28 cellular contexts compared by ENCODE assay signal in the genomic region with DNA sequence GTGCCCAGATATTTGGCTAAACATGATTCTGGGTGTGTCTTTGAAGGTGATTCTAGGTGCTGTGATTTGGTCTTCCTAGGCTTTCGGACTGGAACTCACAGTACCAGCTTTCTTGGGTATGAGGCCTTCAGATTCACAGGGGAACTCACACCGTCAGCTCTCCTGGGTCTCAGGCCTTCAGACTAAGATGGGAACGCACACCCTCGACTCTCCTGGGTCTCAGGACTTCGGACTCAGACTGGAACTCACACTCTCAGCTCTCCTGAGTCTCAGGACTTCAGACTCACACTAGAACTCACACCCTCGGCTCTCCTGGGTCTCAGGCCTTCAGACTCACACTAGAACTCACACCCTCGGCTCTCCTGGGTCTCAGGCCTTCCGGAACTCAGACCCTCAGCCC.
"Had no signal": no experiment of that assay in that cellular context is flagged by ENCODE, and none has a peak within 500 bp of the region (broad histone marks: within the 10 kb centered on the region; RNA-seq: fewer than 3 reads in every experiment).

No MANE protein-coding gene starts in this region.

- H3K27me3 ChIP-seq: ascending aorta, cardiac muscle cell, esophagus squamous epithelium, right lobe of liver, vagina had no signal

- H3K4me1 Mint-ChIP-seq: activated CD8-positive, alpha-beta memory T cell treated with anti-CD3 and anti-CD28 coated beads, Interleukin-2, amount 10 ng/mL, durations not matched to agents 7 days and 5 days; activated naive CD8-positive, alpha-beta T cell treated with anti-CD3 and anti-CD28 coated beads, Interleukin-2, amount 10 ng/mL, durations not matched to agents 7 days and 5 days; stimulated activated memory B cell treated with anti-CD40 and anti-IgM and Interleukin-4, amounts not matched to agents 10 μg/mL and 1 μg/mL and 100 μg/mL, for 72 hours had no signal

- H3K4me1 ChIP-seq: ascending aorta, esophagus squamous epithelium, left ventricle myocardium inferior, right lobe of liver, vagina had no signal

- H3K4me3 ChIP-seq: ascending aorta, cardiac muscle cell, esophagus squamous epithelium, left ventricle myocardium inferior, lung, mucosa of descending colon, right lobe of liver, vagina had no signal

- H3K27ac ChIP-seq: ascending aorta, cardiac muscle cell, esophagus squamous epithelium, left ventricle myocardium inferior, right lobe of liver, vagina, VCaP had no signal

- H3K36me3 Mint-ChIP-seq: activated CD8-positive, alpha-beta memory T cell treated with anti-CD3 and anti-CD28 coated beads, Interleukin-2, amount 10 ng/mL, durations not matched to agents 7 days and 5 days; activated naive CD8-positive, alpha-beta T cell treated with anti-CD3 and anti-CD28 coated beads, Interleukin-2, amount 10 ng/mL, durations not matched to agents 7 days and 5 days; brain; type B pancreatic cell had no signal

- H3K27ac Mint-ChIP-seq: activated T-cell treated with anti-CD3 and anti-CD28 coated beads, Interleukin-2, amount 50 U/mL, for 72 hours; brain; dendritic cell treated with granulocyte-macrophage colony-stimulating factor and Interleukin-4, amounts not matched to agents 40 ng/mL and 50 ng/mL, for 4 days; stimulated activated memory B cell treated with anti-CD40 and anti-IgM and Interleukin-4, amounts not matched to agents 10 μg/mL and 1 μg/mL and 100 μg/mL, for 72 hours; type B pancreatic cell had no signal

- ATAC-seq: activated CD8-positive, alpha-beta memory T cell treated with anti-CD3 and anti-CD28 coated beads, Interleukin-2, amount 10 ng/mL, durations not matched to agents 7 days and 5 days; mucosa of descending colon; right lobe of liver; stimulated activated memory B cell treated with anti-CD40 and anti-IgM and Interleukin-4, amounts not matched to agents 10 μg/mL and 1 μg/mL and 100 μg/mL, for 72 hours; stimulated activated naive CD8-positive, alpha-beta T cell treated with anti-CD3 and anti-CD28 coated beads, Interleukin-15, amount 100 ng/mL, for 72 hours had no signal

- H3K36me3 ChIP-seq: ascending aorta, cardiac muscle cell, esophagus squamous epithelium, left ventricle myocardium inferior, right lobe of liver, vagina had no signal

- H3K9me3 ChIP-seq: ascending aorta, right lobe of liver, vagina had no signal

- H3K9me3 Mint-ChIP-seq: type B pancreatic cell had no signal

- DNase-seq: activated CD4-positive, alpha-beta T cell treated with anti-CD3 and anti-CD28 coated beads for 48 hours; activated CD4-positive, alpha-beta T cell treated with anti-CD3 and anti-CD28 coated beads, Interleukin-2, amount 50 U/mL, for 48 hours; activated CD8-positive, alpha-beta memory T cell treated with anti-CD3 and anti-CD28 coated beads, Interleukin-2, amount 10 ng/mL, durations not matched to agents 7 days and 5 days; activated effector memory CD4-positive, alpha-beta T cell treated with Interleukin-2 at 50 U/mL for 16 hours; activated naive CD4-positive, alpha-beta T cell treated with Interleukin-2 at 50 U/mL for 16 hours; activated naive CD8-positive, alpha-beta T cell treated with anti-CD3 and anti-CD28 coated beads, Interleukin-2, amount 10 ng/mL, durations not matched to agents 7 days and 5 days; activated T-cell treated with anti-CD3 and anti-CD28 coated beads, Interleukin-2, amount 50 U/mL, for 72 hours; esophagus squamous epithelium; foreskin melanocyte; islet precursor cell; left ventricle myocardium inferior; mesendoderm; mucosa of descending colon; stimulated activated CD4-positive, alpha-beta T cell treated with anti-CD3 and anti-CD28 coated beads, Interleukin-12 subunit alpha, Interleukin-12 subunit beta, amount 100 ng/mL, for 4 hours; stimulated activated CD4-positive, alpha-beta T cell treated with anti-CD3 and anti-CD28 coated beads, Interleukin-4, amount 100 ng/mL, for 24 hours; stimulated activated naive CD8-positive, alpha-beta T cell treated with anti-CD3 and anti-CD28 coated beads, Interleukin-15, amount 100 ng/mL, for 72 hours; substantia nigra; T-helper 1 cell had no signal

- H3K27me3 Mint-ChIP-seq: activated CD8-positive, alpha-beta memory T cell treated with anti-CD3 and anti-CD28 coated beads, Interleukin-2, amount 10 ng/mL, durations not matched to agents 7 days and 5 days had no signal

- H3K4me3 Mint-ChIP-seq: activated CD8-positive, alpha-beta memory T cell treated with anti-CD3 and anti-CD28 coated beads, Interleukin-2, amount 10 ng/mL, durations not matched to agents 7 days and 5 days; activated naive CD8-positive, alpha-beta T cell treated with anti-CD3 and anti-CD28 coated beads, Interleukin-2, amount 10 ng/mL, durations not matched to agents 7 days and 5 days; activated T-cell treated with anti-CD3 and anti-CD28 coated beads, Interleukin-2, amount 50 U/mL, for 72 hours; dendritic cell treated with granulocyte-macrophage colony-stimulating factor and Interleukin-4, amounts not matched to agents 40 ng/mL and 50 ng/mL, for 4 days; stimulated activated memory B cell treated with anti-CD40 and anti-IgM and Interleukin-4, amounts not matched to agents 10 μg/mL and 1 μg/mL and 100 μg/mL, for 72 hours; stimulated activated naive CD8-positive, alpha-beta T cell treated with anti-CD3 and anti-CD28 coated beads, Interleukin-15, amount 100 ng/mL, for 72 hours had no signal
